ENCODE assay signal across 11 cellular contexts in genomic region chr13:113111821-113112220, GRCh38. TPM values are rescaled to one million over a fixed set of nuclear protein-coding genes. Genes with fewer than 3 reads are reported as not detected.
A peak's percentile ranks its signal among the peaks of the same experiment; 100 is the strongest.
DNase-seq lines count a peak whose midpoint lies in the region; FAIRE-seq and TF ChIP-seq lines count a peak whose summit lies in the region.
"Not testable (repeated sequence)": the region's sequence is repeated elsewhere in the genome, so short reads cannot be mapped to it uniquely, and the experiment has no call there.
"Had no signal": no experiment of that assay in that cellular context is flagged by ENCODE, and none has a peak within 500 bp of the region (broad histone marks: within the 10 kb centered on the region; RNA-seq: fewer than 3 reads in every experiment).

No MANE protein-coding gene starts in this region.

- H2AK5ac ChIP-seq in neuronal stem cell (ENCODE audit: low read depth, low read length): not testable (repeated sequence)

- H3K36me3 ChIP-seq in WERI-Rb-1; kidney (ENCODE audit: control insufficient read depth in 1 of 2, insufficient read depth in 2 of 2, low read length in 2 of 2); neuronal stem cell (replicated peaks in 1 of 2; ENCODE audit: control insufficient read depth in 2 of 2, insufficient read depth in 2 of 2, low read length in 2 of 2); sigmoid colon: not testable (repeated sequence)

- not testable (repeated sequence) for H3K79me1 ChIP-seq in neuronal stem cell (ENCODE audit: low read depth, low read length)

- not testable (repeated sequence) for H2BK120ac ChIP-seq in neuronal stem cell (ENCODE audit: low read depth, low read length)

- not testable (repeated sequence) for TF ChIP-seq CTCF in WERI-Rb-1 (IDR thresholded peaks at IDR 0.05; ENCODE audit: low read depth, low read length); glutamatergic neuron (IDR thresholded peaks at IDR 0.05; ENCODE audit: partially characterized antibody, unreplicated experiment); kidney (IDR thresholded peaks at IDR 0.05; ENCODE audit: borderline replicate concordance, extremely low read depth, insufficient read depth); sigmoid colon (IDR thresholded peaks at IDR 0.05)

- not testable (repeated sequence) for H3K9ac ChIP-seq in kidney (ENCODE audit: low read length in 2 of 2)
- peak overlapping the region; percentile 44 for H3K9ac ChIP-seq in neuronal stem cell (ENCODE audit: low read depth, low read length, poor library complexity)

- H3K9me3 ChIP-seq in WERI-Rb-1 (ENCODE audit: severe bottlenecking): peaks cover 19% of the 10 kb centered on the region
- not testable (repeated sequence) for H3K9me3 ChIP-seq in kidney (ENCODE audit: control insufficient read depth in 1 of 2, low read length in 2 of 2); sigmoid colon
- peaks cover 0 to 12% of the 10 kb centered on the region in 2 donors for H3K9me3 ChIP-seq in neuronal stem cell (replicated peaks in 1 of 2; ENCODE audit: control insufficient read depth in 2 of 2, insufficient read depth in 1 of 2, low read depth in 1 of 2, low read length in 2 of 2)

- H4K91ac ChIP-seq in neuronal stem cell (ENCODE audit: low read depth, low read length, poor library complexity): not testable (repeated sequence)

- not testable (repeated sequence) for H3K27me3 ChIP-seq in WERI-Rb-1 (ENCODE audit: insufficient read depth, low read depth, severe bottlenecking)
- H3K27me3 ChIP-seq in neuronal stem cell (ENCODE audit: control insufficient read depth in 3 of 3, insufficient read depth in 3 of 3, low read depth in 1 of 3, low read length in 3 of 3) (peaks cover 0 to 21% (median 10%) of the 10 kb centered on the region in 3 experiments), sigmoid colon (peaks cover 18 to 32% (median 23%) of the 10 kb centered on the region in 3 donors)

- not testable (repeated sequence) for TF ChIP-seq POLR2A in sigmoid colon (IDR thresholded peaks at IDR 0.05)

- not testable (repeated sequence) for H4K8ac ChIP-seq in neuronal stem cell (ENCODE audit: low read depth, low read length)

- not testable (repeated sequence) for H3K18ac ChIP-seq in neuronal stem cell (ENCODE audit: low read length)

- not testable (repeated sequence) for H3K4ac ChIP-seq in neuronal stem cell (ENCODE audit: low read length)

- H3K4me3 ChIP-seq in WERI-Rb-1 (ENCODE audit: low read depth, low read length); kidney (ENCODE audit: low read length in 2 of 2); sigmoid colon: not testable (repeated sequence)
- H3K4me3 ChIP-seq in neuronal stem cell (ENCODE audit: low read length in 2 of 2): peak overlapping the region in 1 of 2 donors; percentile 68

- CTCF ChIA-PET in activated naive CD4-positive, alpha-beta T cell treated with anti-CD3 and anti-CD28 coated beads for 36 hours (lab: Charles Lee): not testable (repeated sequence)

- not testable (repeated sequence) for H3K4me3 Mint-ChIP-seq in activated naive CD4-positive, alpha-beta T cell treated with anti-CD3 and anti-CD28 coated beads for 36 hours; glutamatergic neuron (ENCODE audit: unreplicated experiment)

- peak; percentile 6 for DNase-seq in WERI-Rb-1
- peak; percentile 1 for DNase-seq in activated naive CD4-positive, alpha-beta T cell treated with anti-CD3 and anti-CD28 coated beads for 36 hours
- DNase-seq in glutamatergic neuron: peak; percentile 4
- peak; percentile 11 for DNase-seq in kidney
- DNase-seq in neuronal stem cell (ENCODE audit: low spot score): not testable (repeated sequence)
- DNase-seq in sigmoid colon: peak; percentile 20

- not testable (repeated sequence) for H2BK12ac ChIP-seq in neuronal stem cell (ENCODE audit: low read length)

- not testable (repeated sequence) for H3K4me1 Mint-ChIP-seq in activated naive CD4-positive, alpha-beta T cell treated with anti-CD3 and anti-CD28 coated beads for 36 hours (ENCODE audit: low read depth); glutamatergic neuron (ENCODE audit: low read depth, unreplicated experiment)

- H3K27me3 Mint-ChIP-seq in activated naive CD4-positive, alpha-beta T cell treated with anti-CD3 and anti-CD28 coated beads for 36 hours (ENCODE audit: low read depth): not testable (repeated sequence)
- H3K27me3 Mint-ChIP-seq in glutamatergic neuron (ENCODE audit: unreplicated experiment): peaks cover 11% of the 10 kb centered on the region

- intact Hi-C loops in activated naive CD4-positive, alpha-beta T cell treated with anti-CD3 and anti-CD28 coated beads for 36 hours (cut with micrococcal nuclease): loop anchor here (5.0 kb wide), 1 partner anchor 40 kb away; no protein-coding TSS in a partner anchor
- intact Hi-C loops in kidney (cut with DNase I); sigmoid colon (cut with DNase I): not testable (repeated sequence)

- not testable (repeated sequence) for H3K4me1 ChIP-seq in kidney (ENCODE audit: control insufficient read depth in 1 of 2, insufficient read depth in 1 of 2, low read depth in 1 of 2, low read length in 2 of 2); neuronal stem cell (ENCODE audit: control insufficient read depth in 2 of 2, insufficient read depth in 1 of 2, low read depth in 1 of 2, low read length in 2 of 2)
- peaks cover 0 to 17% (median 15%) of the 10 kb centered on the region in 4 donors for H3K4me1 ChIP-seq in sigmoid colon

- not testable (repeated sequence) for H2BK15ac ChIP-seq in neuronal stem cell (ENCODE audit: low read length)

- not testable (repeated sequence) for TF ChIP-seq EP300 in sigmoid colon (IDR thresholded peaks at IDR 0.05)

- H3K4me2 ChIP-seq in neuronal stem cell (ENCODE audit: insufficient read depth, low read length, poor library complexity, severe bottlenecking): not testable (repeated sequence)

- H3K27ac Mint-ChIP-seq in activated naive CD4-positive, alpha-beta T cell treated with anti-CD3 and anti-CD28 coated beads for 36 hours; glutamatergic neuron (ENCODE audit: unreplicated experiment): not testable (repeated sequence)

- H2BK5ac ChIP-seq in neuronal stem cell (ENCODE audit: low read length): not testable (repeated sequence)

- not testable (repeated sequence) for FAIRE-seq in kidney (lab: Jason Lieb, UNC)

- no CpG with 5 or more reads among the region's 5 CpGs for WGBS in neuronal stem cell (ENCODE audit: extremely low coverage in 2 of 2, insufficient read length in 2 of 2, insufficient replicate concordance in 1 of 2), 2 donors
- WGBS in sigmoid colon, 2 donors: 76 to 89% methylated on average over 5 of the region's 5 CpGs

- not testable (repeated sequence) for H3K9me3 Mint-ChIP-seq in activated naive CD4-positive, alpha-beta T cell treated with anti-CD3 and anti-CD28 coated beads for 36 hours; glutamatergic neuron (ENCODE audit: unreplicated experiment)

- H3K27ac ChIP-seq in WERI-Rb-1; kidney (ENCODE audit: low read depth in 2 of 2, low read length in 2 of 2); neuronal stem cell (replicated peaks; ENCODE audit: low read length); sigmoid colon: not testable (repeated sequence)

- H3K23ac ChIP-seq in neuronal stem cell (ENCODE audit: low read depth, low read length, poor library complexity): not testable (repeated sequence)

- H2AFZ ChIP-seq in neuronal stem cell (ENCODE audit: low read length): not testable (repeated sequence)

- H3K36me3 Mint-ChIP-seq in activated naive CD4-positive, alpha-beta T cell treated with anti-CD3 and anti-CD28 coated beads for 36 hours (ENCODE audit: low read depth); glutamatergic neuron (ENCODE audit: unreplicated experiment): not testable (repeated sequence)

- H3K14ac ChIP-seq in neuronal stem cell (ENCODE audit: low read length): not testable (repeated sequence)

RNA-seq across cellular contexts. Expression of gene F7, which starts 6.2 kb away (rescaled TPM):
- total RNA-seq in activated naive CD4-positive, alpha-beta T cell treated with anti-CD3 and anti-CD28 coated beads for 36 hours: under 1 TPM; 0.35 to 0.62 TPM
- total RNA-seq in glutamatergic neuron (ENCODE audit: unreplicated experiment) (not detected), kidney (0.16 TPM), sigmoid colon (not detected)
- polyA plus RNA-seq in kidney (ENCODE audit: insufficient read depth, low read depth, low replicate concordance) (0.52 TPM), sigmoid colon (under 1 TPM in 1 of 3 donors, not detected in 2; 0.36 TPM)
- 0.68 TPM for polyA plus RNA-seq in neuronal stem cell (2013, experiment 1 of 2)
- polyA plus RNA-seq in neuronal stem cell (2013, experiment 2 of 2): 0.62 TPM
- total RNA-seq: CD4-positive, CD25-positive, alpha-beta regulatory T cell; G401; GM12878 had no signal
- polyA plus RNA-seq: CD4-positive, CD25-positive, alpha-beta regulatory T cell; GM12878 had no signal

RNA-seq across cellular contexts. Expression of gene F10, which starts 10.8 kb away (rescaled TPM):
- total RNA-seq in activated naive CD4-positive, alpha-beta T cell treated with anti-CD3 and anti-CD28 coated beads for 36 hours: not detected
- total RNA-seq in glutamatergic neuron (ENCODE audit: unreplicated experiment): 0.74 TPM
- total RNA-seq in kidney: 5.1 TPM
- polyA plus RNA-seq in kidney (ENCODE audit: insufficient read depth, low read depth, low replicate concordance): 6.8 TPM
- 3.9 TPM for polyA plus RNA-seq in neuronal stem cell (2013, experiment 1 of 2)
- 3.2 TPM for polyA plus RNA-seq in neuronal stem cell (2013, experiment 2 of 2)
- 1 to 10 TPM; 3.8 to 10.0 (median 6.8) TPM for total RNA-seq in sigmoid colon
- 1 to 10 TPM in 2 of 3 donors, not detected in 1; 2.4 to 3.0 TPM for polyA plus RNA-seq in sigmoid colon
- total RNA-seq: CD4-positive, CD25-positive, alpha-beta regulatory T cell; CD8-positive, alpha-beta memory T cell; G401; GM12878 had no signal
- polyA plus RNA-seq: CD8-positive, alpha-beta memory T cell; GM12878 had no signal

RNA-seq across cellular contexts. Expression of gene PROZ, which starts 46.6 kb away (rescaled TPM):
- total RNA-seq in activated naive CD4-positive, alpha-beta T cell treated with anti-CD3 and anti-CD28 coated beads for 36 hours: not detected
- total RNA-seq in glutamatergic neuron (ENCODE audit: unreplicated experiment): not detected
- total RNA-seq in kidney: not detected
- polyA plus RNA-seq in kidney (ENCODE audit: insufficient read depth, low read depth, low replicate concordance): 20.0 TPM
- 0.13 TPM for polyA plus RNA-seq in neuronal stem cell (2013, experiment 1 of 2)
- 0.06 TPM for polyA plus RNA-seq in neuronal stem cell (2013, experiment 2 of 2)
- total RNA-seq in sigmoid colon: not detected
- polyA plus RNA-seq in sigmoid colon: under 1 TPM in 1 of 3 donors, not detected in 2; 0.10 TPM
- total RNA-seq: CD4-positive, CD25-positive, alpha-beta regulatory T cell; CD8-positive, alpha-beta memory T cell; G401; GM12878; H7 had no signal
- polyA plus RNA-seq: CD8-positive, alpha-beta memory T cell had no signal
